ENCODE assay signal across 9 cellular contexts in the genomic region with DNA sequence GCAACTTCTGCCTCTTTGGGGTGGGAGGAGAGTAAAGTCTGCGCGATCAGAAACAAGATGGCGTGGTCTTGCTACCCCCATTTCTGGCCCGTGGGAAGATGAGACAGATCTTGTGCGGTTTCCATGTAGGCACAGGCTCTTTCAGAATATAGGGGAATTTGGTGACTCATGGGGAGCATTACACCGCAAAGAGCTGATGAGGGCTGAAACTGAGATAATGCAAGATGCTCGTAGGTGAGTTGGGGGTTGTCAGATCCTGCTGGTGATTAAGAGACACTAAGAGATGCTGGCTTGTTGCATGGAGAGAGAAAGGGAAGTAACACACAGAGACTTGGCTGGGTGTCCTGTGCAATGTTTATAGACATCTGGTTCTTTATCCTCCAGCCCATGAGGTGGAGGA. TPM values are rescaled to one million over a fixed set of nuclear protein-coding genes. Genes with fewer than 3 reads are reported as not detected.
A peak's percentile ranks its signal among the peaks of the same experiment; 100 is the strongest.
DNase-seq lines count a peak whose midpoint lies in the region; ATAC-seq, FAIRE-seq and TF ChIP-seq lines count a peak whose summit lies in the region.
"Had no signal": no experiment of that assay in that cellular context is flagged by ENCODE, and none has a peak within 500 bp of the region (broad histone marks: within the 10 kb centered on the region; RNA-seq: fewer than 3 reads in every experiment).

No MANE protein-coding gene starts in this region.

- DNase-seq in activated T-cell treated with anti-CD3 and anti-CD28 coated beads for 24 hours (ENCODE audit: low read depth) (peak; percentile 35), HPDE6-E6E7 (ENCODE audit: extremely low spot score) (peak; percentile 42), bronchial epithelial cell (ENCODE audit: low read depth) (peak; percentile 64), NCI-H2081 treated with DMSO at 0.1 percent for 48 hours (lab: John Stamatoyannopoulos, UW) (no peak), nucleus accumbens (lab: John Stamatoyannopoulos, UW) (no peak)
- DNase-seq in activated T-cell treated with anti-CD3 and anti-CD28 coated beads, Interleukin-2, amount 50 U/mL, for 1 hour, result no peak
- DNase-seq: cerebellar nuclear complex had no signal

- H3K4me3 ChIP-seq in bronchial epithelial cell (ENCODE audit: low read depth, low read length) (no peak overlapping the region), skeletal muscle satellite cell (ENCODE audit: low read length) (peak overlapping the region; percentile 85)

- H3K9me3 ChIP-seq in skeletal muscle satellite cell (replicated peaks; ENCODE audit: low read length), result peaks cover 5% of the 10 kb centered on the region

- peak overlapping the region; percentile 88 for H3K9ac ChIP-seq in skeletal muscle satellite cell (ENCODE audit: low read depth, low read length)

- H3K27me3 ChIP-seq in bronchial epithelial cell (ENCODE audit: control insufficient read depth, insufficient read depth, low read length) (no peaks in the 10 kb centered on the region), skeletal muscle satellite cell (ENCODE audit: control insufficient read depth, insufficient read depth, low read length) (no peaks in the 10 kb centered on the region)

- no peak for TF ChIP-seq CTCF in bronchial epithelial cell (IDR thresholded peaks at IDR 0.05; ENCODE audit: insufficient read depth, low read length, severe bottlenecking)

- peaks cover 44% of the 10 kb centered on the region for H3K4me1 ChIP-seq in skeletal muscle satellite cell (ENCODE audit: control insufficient read depth, insufficient read depth, low read length)

- H3K36me3 ChIP-seq in bronchial epithelial cell (ENCODE audit: control insufficient read depth, insufficient read depth, low read length) (no peaks in the 10 kb centered on the region), skeletal muscle satellite cell (ENCODE audit: insufficient read depth, low read length) (peaks cover 18% of the 10 kb centered on the region)

- FAIRE-seq in bronchial epithelial cell (lab: Jason Lieb, UNC), result no peak

- peak overlapping the region; percentile 97 for H3K4me2 ChIP-seq in skeletal muscle satellite cell (ENCODE audit: low read length)

- no peak for ATAC-seq in HG03095 (IDR thresholded peaks at IDR 0.05; ENCODE audit: unreplicated experiment)

RNA-seq across cellular contexts. Expression of a gene that starts 1.5 kb away (rescaled TPM):
- total RNA-seq in bronchial epithelial cell, result 9.5 and 12.9 TPM in 2 replicates
- 31.7 and 53.0 TPM in 2 replicates for total RNA-seq in skeletal muscle satellite cell (2012; rRNA removed)

RNA-seq across cellular contexts. Expression of a gene that starts 4.2 kb away (rescaled TPM):
- total RNA-seq in bronchial epithelial cell, result 8.2 and 9.5 TPM in 2 replicates
- 7.9 and 8.6 TPM in 2 replicates for total RNA-seq in skeletal muscle satellite cell (2012; rRNA removed)

Comparison
In these comparisons a context has a peak if more than half of its experiments do, and no peak if none do; other contexts are left out.
1. DNase-seq: peak in activated T-cell treated with anti-CD3 and anti-CD28 coated beads for 24 hours (single experiment), HPDE6-E6E7 (single experiment) and bronchial epithelial cell (single experiment); none in activated T-cell treated with anti-CD3 and anti-CD28 coated beads, Interleukin-2, amount 50 U/mL, for 1 hour (single experiment), NCI-H2081 treated with DMSO at 0.1 percent for 48 hours (single experiment) and nucleus accumbens (0 of 56).